Comparison of ENCODE assay signal across 9 cellular contexts in the genomic region with DNA sequence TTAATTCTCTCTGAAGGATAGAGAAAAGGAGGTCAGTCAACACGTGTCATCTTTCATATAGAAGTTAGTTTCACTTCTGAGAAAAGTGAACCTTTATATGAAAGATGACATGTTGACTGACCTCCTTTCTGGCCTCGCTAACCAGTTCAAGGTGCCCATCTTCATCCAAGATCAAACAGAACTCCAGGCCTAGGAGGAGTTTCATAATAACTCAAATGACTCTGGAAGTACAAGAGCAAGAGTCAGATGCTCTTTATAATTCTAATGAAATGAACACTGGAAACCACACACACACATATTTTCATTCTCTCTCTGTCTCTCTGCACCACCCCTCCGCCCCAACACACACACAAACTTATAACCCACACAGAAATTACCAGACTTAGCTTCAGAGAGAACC. TPM values are rescaled to one million over a fixed set of nuclear protein-coding genes. Genes with fewer than 3 reads are reported as not detected.
A peak's percentile ranks its signal among the peaks of the same experiment; 100 is the strongest.
DNase-seq lines count a peak whose midpoint lies in the region; ATAC-seq, FAIRE-seq and TF ChIP-seq lines count a peak whose summit lies in the region.
"Had no signal": no experiment of that assay in that cellular context is flagged by ENCODE, and none has a peak within 500 bp of the region (broad histone marks: within the 10 kb centered on the region; RNA-seq: fewer than 3 reads in every experiment).

No MANE protein-coding gene starts in this region.

- H3K79me2 ChIP-seq in astrocyte (ENCODE audit: insufficient read depth, low read length): no peaks in the 10 kb centered on the region

- H4K20me1 ChIP-seq in astrocyte (ENCODE audit: insufficient read depth, low read length): no peaks in the 10 kb centered on the region

- peak; percentile 58 for DNase-seq in activated naive CD4-positive, alpha-beta T cell treated with Interleukin-2 at 50 U/mL for 16 hours
- no peak for DNase-seq in activated naive CD4-positive, alpha-beta T cell (lab: John Stamatoyannopoulos, UW)
- no peak for DNase-seq in astrocyte (ENCODE audit: low read depth)
- no peak for DNase-seq in thoracic aorta (ENCODE audit: low spot score)
- DNase-seq in AML-193 (lab: John Stamatoyannopoulos, UW): no peak
- no peak for DNase-seq in iPS-NIHi11 (ENCODE audit: low spot score)

- peak; percentile 32 for FAIRE-seq in astrocyte (lab: Jason Lieb, UNC)
- FAIRE-seq: bronchial epithelial cell had no signal

- H3K4me3 Mint-ChIP-seq in astrocyte (ENCODE audit: unreplicated experiment): no peak overlapping the region

- no peak overlapping the region for H3K9ac ChIP-seq in astrocyte (ENCODE audit: low read length)

- H3K27me3 Mint-ChIP-seq in astrocyte (ENCODE audit: low read depth, unreplicated experiment): no peaks in the 10 kb centered on the region

- H3K4me3 ChIP-seq in astrocyte (ENCODE audit: insufficient read depth, low read depth, low read length) (no peak overlapping the region), thoracic aorta (peak overlapping the region; percentile 26)

- no peak overlapping the region for H2AFZ ChIP-seq in astrocyte (ENCODE audit: low read depth, low read length)

- H3K9me3 ChIP-seq in astrocyte (ENCODE audit: insufficient read depth, low read depth, low read length): no peaks in the 10 kb centered on the region
- H3K9me3 ChIP-seq in thoracic aorta: no peaks in the 10 kb centered on the region

- no peaks in the 10 kb centered on the region for H3K36me3 ChIP-seq in astrocyte (ENCODE audit: insufficient read depth, low read length)
- no peaks in the 10 kb centered on the region for H3K36me3 ChIP-seq in thoracic aorta

- no peak overlapping the region for H3K27ac Mint-ChIP-seq in astrocyte (ENCODE audit: unreplicated experiment)

- H3K27me3 ChIP-seq in astrocyte (ENCODE audit: insufficient read depth, low read length) (no peaks in the 10 kb centered on the region), thoracic aorta (replicated peaks; ENCODE audit: insufficient read depth) (no peaks in the 10 kb centered on the region)

- no peaks in the 10 kb centered on the region for H3K4me1 Mint-ChIP-seq in astrocyte (ENCODE audit: low read depth, unreplicated experiment)

- peaks cover 3% of the 10 kb centered on the region for H3K36me3 Mint-ChIP-seq in astrocyte (ENCODE audit: low read depth, unreplicated experiment)

- peaks cover 6% of the 10 kb centered on the region for H3K9me3 Mint-ChIP-seq in astrocyte (ENCODE audit: unreplicated experiment)

- no peak for TF ChIP-seq CTCF in astrocyte (IDR thresholded peaks at IDR 0.05; ENCODE audit: insufficient read depth, low read depth, low read length)
- TF ChIP-seq CTCF in thoracic aorta (IDR thresholded peaks at IDR 0.05): no peak

- ATAC-seq in HG03378 (IDR thresholded peaks at IDR 0.05; ENCODE audit: unreplicated experiment) (peak; percentile 37), thoracic aorta (ENCODE audit: insufficient number of reproducible peaks, low FRiP score, low read depth) (no peak), HG02642 (IDR thresholded peaks at IDR 0.05; ENCODE audit: poor library complexity, unreplicated experiment) (no peak)

- H3K4me1 ChIP-seq in astrocyte (ENCODE audit: insufficient read depth, low read length) (no peaks in the 10 kb centered on the region), thoracic aorta (ENCODE audit: control insufficient read depth in 1 of 2, low read depth in 2 of 2) (peaks cover 21 to 34% of the 10 kb centered on the region in 2 donors)

- H3K4me2 ChIP-seq in astrocyte (ENCODE audit: low read length): no peak overlapping the region

- H3K27ac ChIP-seq in astrocyte (ENCODE audit: low read depth, low read length) (no peak overlapping the region), thoracic aorta (no peak overlapping the region)

RNA-seq across cellular contexts. Expression of a gene that starts 16.3 kb away (rescaled TPM):
- total RNA-seq in astrocyte (7.2 and 7.8 TPM in 2 replicates), thoracic aorta (10 to 100 TPM; 57.8 to 93.4 TPM)
